15 cellular contexts compared by ENCODE assay signal in the genomic region with DNA sequence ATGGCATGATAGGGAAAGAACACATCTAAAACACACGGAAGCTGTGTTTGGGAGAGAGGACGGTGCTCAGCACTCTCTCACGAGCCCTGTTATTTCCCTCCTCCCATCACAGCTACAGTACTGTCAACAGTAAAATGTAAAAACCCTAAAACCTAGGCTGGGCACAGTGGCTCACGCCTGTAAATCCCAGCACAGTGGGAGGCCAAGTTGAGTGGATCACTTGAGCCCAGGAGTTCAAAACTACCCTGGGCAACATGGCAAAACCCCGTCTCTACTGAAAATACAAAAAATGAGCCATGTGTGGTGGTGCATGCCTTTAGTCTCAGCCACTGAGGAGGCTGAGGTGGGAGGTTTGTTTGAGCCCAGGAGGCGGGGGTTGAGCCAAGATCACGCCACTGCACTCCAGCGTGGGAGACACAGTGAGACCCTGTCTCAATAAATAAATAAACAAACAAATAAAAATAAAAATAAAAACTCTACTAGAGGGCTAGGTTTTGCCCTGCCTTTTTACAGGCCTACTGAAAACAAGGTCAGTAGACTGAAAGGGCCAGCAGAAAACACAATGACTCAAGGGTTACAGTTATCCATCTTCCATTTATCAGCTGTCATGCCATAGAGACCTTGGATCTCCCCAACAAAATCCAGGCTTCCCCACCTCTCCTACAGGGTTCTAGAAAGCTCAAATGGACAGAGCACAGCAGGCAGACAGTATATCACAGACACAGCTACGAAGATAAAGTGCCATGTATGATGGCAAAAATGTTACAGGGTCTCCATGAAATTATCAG. TPM values are rescaled to one million over a fixed set of nuclear protein-coding genes. Genes with fewer than 3 reads are reported as not detected.
DNase-seq lines count a peak whose midpoint lies in the region; ATAC-seq and TF ChIP-seq lines count a peak whose summit lies in the region.
"Had no signal": no experiment of that assay in that cellular context is flagged by ENCODE, and none has a peak within 500 bp of the region (broad histone marks: within the 10 kb centered on the region; RNA-seq: fewer than 3 reads in every experiment).

No MANE protein-coding gene starts in this region.

- peak overlapping the region; percentile 97 for H3K27ac Mint-ChIP-seq in activated CD4-positive, alpha-beta T cell treated with anti-CD3 and anti-CD28 coated beads, Interleukin-2, amount 10 ng/mL, durations not matched to agents 24 days and 14 days
- H3K27ac Mint-ChIP-seq in WTC11 (peak overlapping the region; percentile 78), endodermal cell (no peak overlapping the region)

- TF ChIP-seq CTCF in WTC11 (IDR thresholded peaks at IDR 0.05), result no peak
- no peak for TF ChIP-seq CTCF in endodermal cell (conservative IDR thresholded peaks at IDR 0.05)
- TF ChIP-seq CTCF in brain microvascular endothelial cell (IDR thresholded peaks at IDR 0.05; ENCODE audit: low read depth, low read length, missing control alignments), result no peak

- no peaks in the 10 kb centered on the region for H3K27me3 Mint-ChIP-seq in activated CD4-positive, alpha-beta T cell treated with anti-CD3 and anti-CD28 coated beads, Interleukin-2, amount 10 ng/mL, durations not matched to agents 24 days and 14 days
- no peaks in the 10 kb centered on the region for H3K27me3 Mint-ChIP-seq in WTC11 (ENCODE audit: low read depth)
- no peaks in the 10 kb centered on the region for H3K27me3 Mint-ChIP-seq in endodermal cell (ENCODE audit: insufficient read depth)

- H3K4me3 ChIP-seq in endodermal cell (ENCODE audit: low read length), result no peak overlapping the region
- H3K4me3 ChIP-seq in skeletal muscle tissue (ENCODE audit: low read length in 3 of 3), result no peak overlapping the region
- no peak overlapping the region for H3K4me3 ChIP-seq in brain microvascular endothelial cell (ENCODE audit: low read depth, low read length)
- H3K4me3 ChIP-seq: A549, spleen had no signal

- H3K4me3 Mint-ChIP-seq in activated CD4-positive, alpha-beta T cell treated with anti-CD3 and anti-CD28 coated beads, Interleukin-2, amount 10 ng/mL, durations not matched to agents 24 days and 14 days, result peak overlapping the region; percentile 89
- no peak overlapping the region for H3K4me3 Mint-ChIP-seq in WTC11
- H3K4me3 Mint-ChIP-seq in endodermal cell, result no peak overlapping the region

- POLR2A ChIA-PET in WTC11 (lab: Charles Lee), result interaction anchor here (0.6 kb wide), 1 partner anchor 84 kb away, joined by 3 read pairs; no protein-coding TSS in a partner anchor

- no peaks in the 10 kb centered on the region for H3K9me3 Mint-ChIP-seq in activated CD4-positive, alpha-beta T cell treated with anti-CD3 and anti-CD28 coated beads, Interleukin-2, amount 10 ng/mL, durations not matched to agents 24 days and 14 days
- H3K9me3 Mint-ChIP-seq in WTC11 (peaks cover 7% of the 10 kb centered on the region), endodermal cell (no peaks in the 10 kb centered on the region)

- peaks cover 41% of the 10 kb centered on the region for H3K36me3 Mint-ChIP-seq in activated CD4-positive, alpha-beta T cell treated with anti-CD3 and anti-CD28 coated beads, Interleukin-2, amount 10 ng/mL, durations not matched to agents 24 days and 14 days (ENCODE audit: low read depth)
- H3K36me3 Mint-ChIP-seq in WTC11, result peaks cover 10% of the 10 kb centered on the region
- peaks cover 13% of the 10 kb centered on the region for H3K36me3 Mint-ChIP-seq in endodermal cell (ENCODE audit: low read depth)

- in situ Hi-C loops in brain microvascular endothelial cell (cut with HindIII; ENCODE audit: low pct_ligation_motif_present, low sequenced_read_pairs), result no loop called here

- H3K36me3 ChIP-seq in endodermal cell (ENCODE audit: control insufficient read depth, insufficient read depth, low read length) (no peaks in the 10 kb centered on the region), skeletal muscle tissue (ENCODE audit: control insufficient read depth in 3 of 3, insufficient read depth in 3 of 3, low read length in 3 of 3) (no peaks in the 10 kb centered on the region), brain microvascular endothelial cell (replicated peaks) (no peaks in the 10 kb centered on the region)
- H3K36me3 ChIP-seq: spleen had no signal

- H3K9ac ChIP-seq in endodermal cell (ENCODE audit: extremely low read depth, low read length, poor library complexity, severe bottlenecking), result no peak overlapping the region
- H3K9ac ChIP-seq in skeletal muscle tissue (ENCODE audit: low read depth in 1 of 3, low read length in 3 of 3), result no peak overlapping the region

- no peaks in the 10 kb centered on the region for H3K27me3 ChIP-seq in endodermal cell (ENCODE audit: control insufficient read depth, insufficient read depth, low read length, poor library complexity, severe bottlenecking)
- no peaks in the 10 kb centered on the region for H3K27me3 ChIP-seq in skeletal muscle tissue (ENCODE audit: control insufficient read depth in 3 of 3, insufficient read depth in 3 of 3, low read length in 3 of 3)
- no peaks in the 10 kb centered on the region for H3K27me3 ChIP-seq in brain microvascular endothelial cell (replicated peaks)
- H3K27me3 ChIP-seq: spleen had no signal

- H3K9me3 ChIP-seq in endodermal cell (ENCODE audit: control insufficient read depth, low read length) (peaks cover 8% of the 10 kb centered on the region), skeletal muscle tissue (ENCODE audit: control insufficient read depth in 3 of 3, low read length in 3 of 3) (no peaks in the 10 kb centered on the region)
- H3K9me3 ChIP-seq: A549, spleen had no signal

- H3K4me1 ChIP-seq in endodermal cell (ENCODE audit: control insufficient read depth, insufficient read depth, low read length) (peaks cover 8% of the 10 kb centered on the region), skeletal muscle tissue (ENCODE audit: control insufficient read depth in 3 of 3, insufficient read depth in 3 of 3, low read length in 3 of 3) (peaks cover 52 to 63% (median 55%) of the 10 kb centered on the region in 3 donors)
- H3K4me1 ChIP-seq: A549 had no signal

- DNase-seq in activated CD4-positive, alpha-beta T cell treated with anti-CD3 and anti-CD28 coated beads, Interleukin-2, amount 10 ng/mL, durations not matched to agents 24 days and 14 days, result no peak
- no peak for DNase-seq in activated CD4-positive, alpha-beta T cell treated with anti-CD3 and anti-CD28 coated beads, Interleukin-2, amount 50 U/mL, for 48 hours
- DNase-seq in WTC11 (ENCODE audit: low spot score) (no peak), endodermal cell (peak; percentile 60), brain microvascular endothelial cell (no peak), hepatic stellate cell (ENCODE audit: low spot score) (no peak), NCI-H2171 (lab: John Stamatoyannopoulos, UW) (no peak)
- DNase-seq: activated CD4-positive, alpha-beta T cell treated with anti-CD3 and anti-CD28 coated beads, Interleukin-2, amount 50 U/mL, for 4 hours; head of caudate nucleus; Karpas-422; SHP77; spleen had no signal

- ATAC-seq in WTC11, result peak; percentile 48
- ATAC-seq: A549 had no signal

- peaks cover 78% of the 10 kb centered on the region for H3K4me1 Mint-ChIP-seq in activated CD4-positive, alpha-beta T cell treated with anti-CD3 and anti-CD28 coated beads, Interleukin-2, amount 10 ng/mL, durations not matched to agents 24 days and 14 days
- H3K4me1 Mint-ChIP-seq in WTC11, result peaks cover 74% of the 10 kb centered on the region
- peaks cover 46% of the 10 kb centered on the region for H3K4me1 Mint-ChIP-seq in endodermal cell

- intact Hi-C loops in activated CD4-positive, alpha-beta T cell treated with anti-CD3 and anti-CD28 coated beads, Interleukin-2, amount 10 ng/mL, durations not matched to agents 24 days and 14 days (cut with micrococcal nuclease), result loop anchor here (2.0 to 5.0 kb wide), 3 partner anchors 13 to 35 kb away; no protein-coding TSS in a partner anchor

- peak overlapping the region; percentile 29 for H3K27ac ChIP-seq in endodermal cell (ENCODE audit: low read depth, low read length)
- peak overlapping the region; percentile 3 for H3K27ac ChIP-seq in skeletal muscle tissue (ENCODE audit: low read depth, low read length)
- H3K27ac ChIP-seq in brain microvascular endothelial cell, result no peak overlapping the region
- H3K27ac ChIP-seq: A549, HL-60 had no signal

- WGBS in endodermal cell (ENCODE audit: insufficient coverage in 1 of 2, insufficient read length in 1 of 2), 2 experiments, result 65 to 79% methylated on average over 5 to 9 of the region's 9 CpGs

- CTCF ChIA-PET in WTC11 (lab: Charles Lee), result no interaction called here

TF ChIP-seq in WTC11, 78 proteins besides CTCF, POLR2A, EP300 and RAD21:
- TF ChIP-seq, protein P1, sequence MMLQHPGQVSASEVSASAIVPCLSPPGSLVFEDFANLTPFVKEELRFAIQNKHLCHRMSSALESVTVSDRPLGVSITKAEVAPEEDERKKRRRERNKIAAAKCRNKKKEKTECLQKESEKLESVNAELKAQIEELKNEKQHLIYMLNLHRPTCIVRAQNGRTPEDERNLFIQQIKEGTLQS (CRISPR knock-in tag; conservative IDR thresholded peaks at IDR 0.05), result no peak
- no peak for TF ChIP-seq NFATC4 (CRISPR knock-in tag; IDR thresholded peaks at IDR 0.05)

RNA-seq across cellular contexts. Expression of gene FOXO1, which starts 54.6 kb away (rescaled TPM):
- 38.1 and 39.6 TPM in 2 replicates for total RNA-seq in activated CD4-positive, alpha-beta T cell treated with anti-CD3 and anti-CD28 coated beads, Interleukin-2, amount 10 ng/mL, durations not matched to agents 24 days and 14 days
- total RNA-seq in WTC11 (2021) (34.3 to 37.9 TPM (median 34.4 TPM) in 3 replicates), endodermal cell (10 to 100 TPM; 20.1 to 29.7 TPM), skeletal muscle tissue (15.1 TPM)
- 10.5 TPM for polyA plus RNA-seq in endodermal cell (2013, experiment 1 of 2)
- 10.4 TPM for polyA plus RNA-seq in endodermal cell (2013, experiment 2 of 2)
